1 cellular context compared by ENCODE assay signal in genomic region chr22:42895541-42895981, GRCh38.
TF ChIP-seq lines count a peak whose summit lies in the region.

No MANE protein-coding gene starts in this region.

TF ChIP-seq in SK-N-SH treated with all-trans-retinoic acid at 6 μM for 48 hours, 23 proteins besides CTCF, POLR2A, EP300 and RAD21 (continued from another document):
- TF ChIP-seq CREB5 (CRISPR knock-in tag; IDR thresholded peaks at IDR 0.05; ENCODE audit: low read depth), result no peak
- no peak for TF ChIP-seq ISL1 (CRISPR knock-in tag; IDR thresholded peaks at IDR 0.05)
- no peak for TF ChIP-seq TOX (CRISPR knock-in tag; IDR thresholded peaks at IDR 0.05; ENCODE audit: borderline replicate concordance)
- TF ChIP-seq ZC3H10 (CRISPR knock-in tag; IDR thresholded peaks at IDR 0.05), result no peak
- TF ChIP-seq OSR1 (CRISPR knock-in tag; IDR thresholded peaks at IDR 0.05), result no peak
- no peak for TF ChIP-seq ARNTL (CRISPR knock-in tag; IDR thresholded peaks at IDR 0.05; ENCODE audit: borderline replicate concordance, low read depth)
